8 cellular contexts compared by ENCODE assay signal in the genomic region with DNA sequence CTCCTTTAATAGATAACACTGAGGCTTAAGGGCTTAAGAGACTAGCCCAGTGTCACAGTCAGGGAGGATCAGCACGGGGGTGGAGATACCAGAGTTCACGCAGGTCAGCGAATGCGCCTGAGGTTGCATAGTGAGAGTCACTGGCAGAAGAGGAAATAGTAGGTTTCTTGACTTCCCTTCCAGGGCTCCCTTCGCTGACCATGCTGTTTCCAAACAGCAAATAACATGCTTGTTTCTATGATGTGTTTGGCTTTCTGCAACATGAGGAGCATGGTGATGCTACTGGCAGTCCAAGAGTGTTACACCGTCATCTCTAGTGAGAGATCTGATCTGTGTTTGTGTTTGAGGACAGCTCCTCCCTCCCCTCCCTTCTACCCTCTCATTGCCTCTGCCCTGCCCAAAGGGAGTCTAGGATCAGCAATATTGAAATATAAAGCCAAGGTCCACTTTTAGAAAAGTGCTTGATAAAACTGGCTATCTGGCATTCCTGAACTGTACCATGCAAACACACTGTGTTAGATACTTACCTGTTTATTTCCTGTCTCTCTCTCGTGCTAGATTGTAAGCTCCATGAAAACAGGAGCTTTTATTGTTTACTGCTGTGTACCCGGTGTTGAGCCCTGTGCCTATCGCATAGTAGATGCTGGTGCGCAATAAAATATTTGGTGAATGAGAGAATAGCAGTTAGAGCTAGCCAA. TPM values are rescaled to one million over a fixed set of nuclear protein-coding genes. Genes with fewer than 3 reads are reported as not detected.
DNase-seq lines count a peak whose midpoint lies in the region; ATAC-seq and TF ChIP-seq lines count a peak whose summit lies in the region.

No MANE protein-coding gene starts in this region.

- H3K27me3 Mint-ChIP-seq in CD8-positive, alpha-beta T cell (ENCODE audit: low read depth): no peaks in the 10 kb centered on the region
- H3K27me3 Mint-ChIP-seq in T-helper 2 cell treated with Interferon-gamma antibody and Interleukin-4, amounts not matched to agents 5 μg/mL and 100 μg/mL, for 36 hours (ENCODE audit: low read depth): no peaks in the 10 kb centered on the region

- peaks cover 55% of the 10 kb centered on the region for H3K4me1 ChIP-seq in CD8-positive, alpha-beta T cell (ENCODE audit: insufficient read depth, low read length)
- H3K4me1 ChIP-seq in transverse colon (peaks cover 0 to 30% (median 20%) of the 10 kb centered on the region in 4 donors), thyroid gland (no peaks in the 10 kb centered on the region), BE2C (peaks cover 23% of the 10 kb centered on the region)

- peak overlapping the region; percentile 46 for H3K27ac Mint-ChIP-seq in CD8-positive, alpha-beta T cell
- no peak overlapping the region for H3K27ac Mint-ChIP-seq in T-helper 2 cell treated with Interferon-gamma antibody and Interleukin-4, amounts not matched to agents 5 μg/mL and 100 μg/mL, for 36 hours

- H3K27ac ChIP-seq in CD8-positive, alpha-beta T cell (ENCODE audit: low read depth, low read length): no peak overlapping the region
- H3K27ac ChIP-seq in transverse colon (peak overlapping the region in 1 of 4 donors; percentile 4), thyroid gland (no peak overlapping the region)

- TF ChIP-seq CTCF in CD8-positive, alpha-beta T cell (IDR thresholded peaks at IDR 0.05): no peak
- TF ChIP-seq CTCF in transverse colon (IDR thresholded peaks at IDR 0.05) (no peak), thyroid gland (IDR thresholded peaks at IDR 0.05) (no peak), BE2C (IDR thresholded peaks at IDR 0.05; ENCODE audit: low read depth, low read length) (no peak)

- peaks cover 82% of the 10 kb centered on the region for H3K4me1 Mint-ChIP-seq in CD8-positive, alpha-beta T cell (ENCODE audit: low read depth)
- H3K4me1 Mint-ChIP-seq in T-helper 2 cell treated with Interferon-gamma antibody and Interleukin-4, amounts not matched to agents 5 μg/mL and 100 μg/mL, for 36 hours (ENCODE audit: low read depth): peaks cover 61% of the 10 kb centered on the region

- CTCF ChIA-PET in CD8-positive, alpha-beta T cell (lab: Charles Lee): interaction anchor here (0.6 to 2.0 kb wide), 2 partner anchors 12 to 185 kb away, joined by 4 to 11 read pairs; partner anchors contain the start of gene TLE4

- TF ChIP-seq POLR2A in transverse colon (IDR thresholded peaks at IDR 0.05) (no peak), thyroid gland (IDR thresholded peaks at IDR 0.05) (no peak)

- no peaks in the 10 kb centered on the region for H3K9me3 Mint-ChIP-seq in CD8-positive, alpha-beta T cell
- H3K9me3 Mint-ChIP-seq in T-helper 2 cell treated with Interferon-gamma antibody and Interleukin-4, amounts not matched to agents 5 μg/mL and 100 μg/mL, for 36 hours: no peaks in the 10 kb centered on the region

- intact Hi-C loops in CD8-positive, alpha-beta T cell (cut with DNase I, micrococcal nuclease): loop anchor here (5.0 kb wide), 2 partner anchors 33 to 113 kb away; no protein-coding TSS in a partner anchor
- intact Hi-C loops in left ventricle myocardium superior (cut with micrococcal nuclease): no loop called here
- intact Hi-C loops in transverse colon (cut with DNase I; ENCODE audit: low total_unique reads): no loop called here
- intact Hi-C loops in thyroid gland (cut with DNase I): no loop called here

- H3K36me3 Mint-ChIP-seq in CD8-positive, alpha-beta T cell: peaks cover 24% of the 10 kb centered on the region
- peaks cover 38% of the 10 kb centered on the region for H3K36me3 Mint-ChIP-seq in T-helper 2 cell treated with Interferon-gamma antibody and Interleukin-4, amounts not matched to agents 5 μg/mL and 100 μg/mL, for 36 hours (ENCODE audit: low read depth)

- in situ Hi-C loops in transverse colon (cut with MboI; ENCODE audit: low pct_ligation_motif_present in 1 of 4, low pct_unique_long_range_greater_than_20kb in 1 of 4, low sequenced_read_pairs in 3 of 4): no loop called here

- H3K9me3 ChIP-seq in CD8-positive, alpha-beta T cell (ENCODE audit: low read length): no peaks in the 10 kb centered on the region
- H3K9me3 ChIP-seq in transverse colon (no peaks in the 10 kb centered on the region), thyroid gland (no peaks in the 10 kb centered on the region), BE2C (no peaks in the 10 kb centered on the region)

- H3K36me3 ChIP-seq in CD8-positive, alpha-beta T cell (ENCODE audit: insufficient read depth, low read length): peaks cover 3% of the 10 kb centered on the region
- H3K36me3 ChIP-seq in transverse colon: no peaks in the 10 kb centered on the region
- H3K36me3 ChIP-seq in thyroid gland: no peaks in the 10 kb centered on the region
- peaks cover 56% of the 10 kb centered on the region for H3K36me3 ChIP-seq in BE2C

- H3K4me3 ChIP-seq in CD8-positive, alpha-beta T cell (ENCODE audit: low read depth, low read length): no peak overlapping the region
- no peak overlapping the region for H3K4me3 ChIP-seq in transverse colon
- no peak overlapping the region for H3K4me3 ChIP-seq in thyroid gland (replicated peaks in 1 of 3)
- H3K4me3 ChIP-seq in BE2C (ENCODE audit: low read depth, low read length): no peak overlapping the region

- H3K27me3 ChIP-seq in CD8-positive, alpha-beta T cell (ENCODE audit: insufficient read depth, low read length): no peaks in the 10 kb centered on the region
- H3K27me3 ChIP-seq in transverse colon (no peaks in the 10 kb centered on the region), thyroid gland (no peaks in the 10 kb centered on the region), BE2C (no peaks in the 10 kb centered on the region)

- peak; percentile 36 for ATAC-seq in CD8-positive, alpha-beta T cell
- peak; percentile 89 for ATAC-seq in HG02759 (IDR thresholded peaks at IDR 0.05; ENCODE audit: unreplicated experiment)
- ATAC-seq in left ventricle myocardium superior: peak; percentile 79

- peak in 2 of 7 experiments; percentile 20 to 35 for DNase-seq in CD8-positive, alpha-beta T cell
- peak; percentile 49 for DNase-seq in T-helper 2 cell treated with Interferon-gamma antibody and Interleukin-4, amounts not matched to agents 5 μg/mL and 100 μg/mL, for 36 hours (ENCODE audit: low spot score)
- peak; percentile 49 for DNase-seq in left ventricle myocardium superior
- peak; percentile 31 for DNase-seq in transverse colon
- DNase-seq in thyroid gland: no peak
- DNase-seq in NCI-H1092 (lab: John Stamatoyannopoulos, UW): no peak
- DNase-seq in BE2C: no peak

- peak overlapping the region; percentile 54 for H3K4me3 Mint-ChIP-seq in CD8-positive, alpha-beta T cell
- H3K4me3 Mint-ChIP-seq in T-helper 2 cell treated with Interferon-gamma antibody and Interleukin-4, amounts not matched to agents 5 μg/mL and 100 μg/mL, for 36 hours: peak overlapping the region; percentile 24

- TF ChIP-seq EP300 in transverse colon (IDR thresholded peaks at IDR 0.05; ENCODE audit: low read depth): no peak

- POLR2A ChIA-PET in CD8-positive, alpha-beta T cell (lab: Charles Lee): interaction anchor here (0.9 to 4.8 kb wide), 3 partner anchors 13 to 127 kb away, joined by 3 to 40 read pairs (median 4); partner anchors contain the start of gene TLE4

- WGBS in transverse colon (ENCODE audit: low coverage in 1 of 2), 2 donors: 75 to 76% methylated on average over 6 to 10 of the region's 10 CpGs
- WGBS in thyroid gland, 2 donors: 86 to 89% methylated on average over 10 of the region's 10 CpGs

RNA-seq across cellular contexts. Expression of gene TLE4, which starts 12.3 kb away (rescaled TPM):
- 100 to 1,000 TPM; 123 to 124 TPM for total RNA-seq in CD8-positive, alpha-beta T cell
- 10.7 TPM for total RNA-seq in left ventricle myocardium superior
- total RNA-seq in transverse colon: 10 to 100 TPM; 19.3 to 87.5 (median 41.5) TPM
- total RNA-seq in thyroid gland: 10 to 100 TPM; 40.3 to 64.2 (median 52.8) TPM
- 70.2 TPM for polyA plus RNA-seq in BE2C (2012; ENCODE audit: insufficient read depth, insufficient read length, low read depth)

Comparison
In these comparisons a context has a peak if more than half of its experiments do, and no peak if none do; other contexts are left out.
1. ATAC-seq: peak in every context shown above with its lines; median percentile 89 in HG02759; 79 in left ventricle myocardium superior; 36 in CD8-positive, alpha-beta T cell.
2. DNase-seq: peak in T-helper 2 cell treated with Interferon-gamma antibody and Interleukin-4, amounts not matched to agents 5 μg/mL and 100 μg/mL, for 36 hours (single experiment), left ventricle myocardium superior (single experiment) and transverse colon (single experiment); none in thyroid gland (0 of 2), NCI-H1092 (single experiment) and BE2C (single experiment).
3. intact Hi-C loops: an anchor here in CD8-positive, alpha-beta T cell (5.0 kb wide); none called in left ventricle myocardium superior, transverse colon and thyroid gland.